Comparison of ENCODE assay signal across 12 cellular contexts in genomic region chr9:83299556-83299955, GRCh38.
DNase-seq lines count a peak whose midpoint lies in the region; ATAC-seq and TF ChIP-seq lines count a peak whose summit lies in the region.
"Had no signal": no experiment of that assay in that cellular context is flagged by ENCODE, and none has a peak within 500 bp of the region (broad histone marks: within the 10 kb centered on the region; RNA-seq: fewer than 3 reads in every experiment).

No MANE protein-coding gene starts in this region.

- ATAC-seq in GM19463 (IDR thresholded peaks at IDR 0.05; ENCODE audit: unreplicated experiment): peak; percentile 38

- H3K4me2 ChIP-seq in PC-9: peak overlapping the region; percentile 77

- H3K36me3 ChIP-seq in PC-9 (ENCODE audit: low read depth): no peaks in the 10 kb centered on the region

- no TSS peak for BruUV-seq in PC-9 (replicated peaks; lab: Mats Ljungman, UMichigan)

- H3K27ac ChIP-seq in PC-9: peak overlapping the region; percentile 83
- H3K27ac ChIP-seq: testis had no signal

- CTCF ChIA-PET in PC-9 (lab: Charles Lee): no interaction called here

- no peaks in the 10 kb centered on the region; the same call in 1 of the 2 replicates for H4K20me1 ChIP-seq in PC-9 (ENCODE audit: insufficient read depth)

- no peak for TF ChIP-seq CTCF in PC-9 (conservative IDR thresholded peaks at IDR 0.05)

- peak overlapping the region; percentile 46 for H3K4me3 ChIP-seq in PC-9
- H3K4me3 ChIP-seq: testis had no signal

- H3K79me2 ChIP-seq in PC-9 (ENCODE audit: low read depth): no peaks in the 10 kb centered on the region

- H3F3A ChIP-seq in PC-9 (ENCODE audit: insufficient read depth, low read depth): peaks cover 24% of the 10 kb centered on the region

- POLR2A ChIA-PET in PC-9 (lab: Charles Lee; ENCODE audit: unreplicated experiment): no interaction called here

- no peaks in the 10 kb centered on the region; the same call in 1 of the 2 replicates for H3K9me3 ChIP-seq in PC-9 (ENCODE audit: insufficient read depth, low read depth)
- H3K9me3 ChIP-seq: testis had no signal

- H2AFZ ChIP-seq in PC-9: peak overlapping the region; percentile 52

- H3K9me2 ChIP-seq in PC-9 (ENCODE audit: insufficient read depth): no peaks in the 10 kb centered on the region

- H3K27me3 ChIP-seq in PC-9 (ENCODE audit: insufficient read depth, low read depth): no peaks in the 10 kb centered on the region
- H3K27me3 ChIP-seq: testis had no signal

- intact Hi-C loops in PC-9 (cut with micrococcal nuclease; ENCODE audit: unreplicated experiment): no loop called here
- intact Hi-C loops in posterior cingulate gyrus (cut with DNase I): no loop called here

- H3K4me1 ChIP-seq in PC-9 (replicated peaks; ENCODE audit: insufficient read depth): peaks cover 36% of the 10 kb centered on the region

- DNase-seq in PC-9: peak; percentile 51 to 96
- peak; percentile 81 for DNase-seq in fibroblast of gingiva (ENCODE audit: low read depth)
- peak; percentile 94 for DNase-seq in renal cortical epithelial cell (ENCODE audit: low read depth)
- DNase-seq in posterior cingulate gyrus: no peak
- no peak for DNase-seq in mucosa of gallbladder (ENCODE audit: low spot score)
- no peak for DNase-seq in activated gamma-delta T cell (lab: John Stamatoyannopoulos, UW)
- DNase-seq in cortex of kidney (lab: John Stamatoyannopoulos, UW): no peak
- DNase-seq: activated CD4-positive, alpha-beta T cell treated with anti-CD3 and anti-CD28 coated beads, Interleukin-2, amount 10 ng/mL, durations not matched to agents 7 days and 5 days; GF-D8; NCI-H1092 treated with DMSO at 0.1 percent for 48 hours; testis had no signal

Comparison
In these comparisons a context has a peak if more than half of its experiments do, and no peak if none do; other contexts are left out.
1. DNase-seq: peak in PC-9 (2 of 2), fibroblast of gingiva (single experiment) and renal cortical epithelial cell (single experiment); none in posterior cingulate gyrus (0 of 10), mucosa of gallbladder (single experiment), activated gamma-delta T cell (single experiment) and cortex of kidney (single experiment).